Comparison of ENCODE assay signal across 1 cellular context in the genomic region with DNA sequence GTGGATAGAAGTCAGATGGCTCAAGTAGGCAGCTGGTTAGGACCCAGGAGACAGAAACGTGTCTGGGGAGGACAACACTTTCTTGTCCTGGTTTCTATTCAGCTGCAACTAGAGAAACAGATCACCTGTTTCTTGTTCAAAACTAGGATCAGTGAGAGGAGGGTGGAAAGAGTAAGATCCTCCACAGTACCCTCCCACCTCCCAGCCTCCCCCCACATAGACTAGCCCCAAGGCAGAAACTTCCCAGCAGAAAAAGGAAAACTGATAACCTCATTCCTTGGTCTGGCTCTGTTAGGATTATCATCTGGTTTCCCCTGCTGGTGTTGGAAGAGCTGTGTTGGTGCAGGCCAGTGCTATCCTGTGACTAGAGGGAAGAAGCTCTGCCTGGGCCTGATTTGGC. TPM values are rescaled to one million over a fixed set of nuclear protein-coding genes. Genes with fewer than 3 reads are reported as not detected.
"Had no signal": no experiment of that assay in that cellular context is flagged by ENCODE, and none has a peak within 500 bp of the region (broad histone marks: within the 10 kb centered on the region; RNA-seq: fewer than 3 reads in every experiment).

No MANE protein-coding gene starts in this region.

RNA-seq across cellular contexts. Expression of a gene that starts 50.2 kb away (rescaled TPM):
- total RNA-seq: HepG2 had no signal
